Comparison of ENCODE assay signal across 27 cellular contexts in the genomic region with DNA sequence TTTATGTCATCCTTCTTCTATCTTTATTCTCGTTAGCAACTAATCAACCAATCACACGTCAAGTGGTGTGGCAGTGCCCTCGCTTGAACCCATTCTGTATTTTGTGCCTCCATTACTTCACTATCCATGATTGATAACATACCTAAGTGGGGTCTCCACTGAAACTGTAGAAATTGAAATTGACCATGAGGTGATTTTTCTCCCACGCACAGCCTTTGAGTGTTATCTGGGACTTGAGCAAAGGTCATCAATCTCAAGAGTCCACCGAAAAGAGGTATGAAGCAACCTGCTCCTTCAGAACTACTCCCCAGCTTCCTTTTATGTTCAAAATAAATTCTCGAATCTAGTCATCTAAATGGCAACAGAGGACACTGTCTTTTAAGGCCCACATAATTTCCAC.
"Had no signal": no experiment of that assay in that cellular context is flagged by ENCODE, and none has a peak within 500 bp of the region (broad histone marks: within the 10 kb centered on the region; RNA-seq: fewer than 3 reads in every experiment).

No MANE protein-coding gene starts in this region.

- H3K4me3 Mint-ChIP-seq: dendritic cell treated with granulocyte-macrophage colony-stimulating factor and Interleukin-4, amounts not matched to agents 40 ng/mL and 50 ng/mL, for 4 days; memory B cell; naive thymus-derived CD4-positive, alpha-beta T cell; nephron; neural progenitor cell; stimulated activated effector memory CD8-positive, alpha-beta T cell treated with anti-CD3 and anti-CD28 coated beads, Interleukin-12 subunit alpha, Interleukin-12 subunit beta, amount 100 ng/mL, for 72 hours had no signal

- DNase-seq: effector CD8-positive, alpha-beta T cell; esophagus squamous epithelium; foreskin melanocyte; glutamatergic neuron; heart right ventricle; hippocampal formation; left colon; midbrain; naive thymus-derived CD4-positive, alpha-beta T cell; stimulated activated CD4-positive, alpha-beta T cell treated with anti-CD3 and anti-CD28 coated beads, Interleukin-2, amount 100 ng/mL, for 24 hours; stimulated activated CD4-positive, alpha-beta T cell treated with anti-CD3 and anti-CD28 coated beads, Interleukin-4, amount 100 ng/mL, for 24 hours; stimulated activated naive CD4-positive, alpha-beta T cell treated with Interleukin-2 at 50 U/mL for 16 hours; stomach; upper lobe of right lung; uterus had no signal

- H3K4me1 Mint-ChIP-seq: memory B cell; naive thymus-derived CD4-positive, alpha-beta T cell; nephron; neural progenitor cell; stimulated activated effector memory CD8-positive, alpha-beta T cell treated with anti-CD3 and anti-CD28 coated beads, Interleukin-12 subunit alpha, Interleukin-12 subunit beta, amount 100 ng/mL, for 72 hours had no signal

- H3K27me3 ChIP-seq: esophagus squamous epithelium, heart right ventricle, neural progenitor cell, right atrium auricular region, stomach, tibial nerve, upper lobe of right lung, uterus had no signal

- H3K9me3 Mint-ChIP-seq: dendritic cell treated with granulocyte-macrophage colony-stimulating factor and Interleukin-4, amounts not matched to agents 40 ng/mL and 50 ng/mL, for 4 days; memory B cell; nephron; neural progenitor cell; stimulated activated effector memory CD8-positive, alpha-beta T cell treated with anti-CD3 and anti-CD28 coated beads, Interleukin-12 subunit alpha, Interleukin-12 subunit beta, amount 100 ng/mL, for 72 hours had no signal

- H3K27ac ChIP-seq: esophagus squamous epithelium, neural progenitor cell, parathyroid adenoma, prostate gland, right atrium auricular region, stomach, thoracic aorta, tibial nerve, upper lobe of right lung, uterus had no signal

- H3K27ac Mint-ChIP-seq: dendritic cell treated with granulocyte-macrophage colony-stimulating factor and Interleukin-4, amounts not matched to agents 40 ng/mL and 50 ng/mL, for 4 days; memory B cell; naive thymus-derived CD4-positive, alpha-beta T cell; nephron; neural progenitor cell; stimulated activated effector memory CD8-positive, alpha-beta T cell treated with anti-CD3 and anti-CD28 coated beads, Interleukin-12 subunit alpha, Interleukin-12 subunit beta, amount 100 ng/mL, for 72 hours had no signal

- H3K4me3 ChIP-seq: esophagus squamous epithelium, heart right ventricle, lung, neural progenitor cell, prostate gland, right atrium auricular region, stomach, thoracic aorta, tibial nerve, upper lobe of right lung, uterus had no signal

- H3K36me3 Mint-ChIP-seq: memory B cell; naive thymus-derived CD4-positive, alpha-beta T cell; stimulated activated effector memory CD8-positive, alpha-beta T cell treated with anti-CD3 and anti-CD28 coated beads, Interleukin-12 subunit alpha, Interleukin-12 subunit beta, amount 100 ng/mL, for 72 hours had no signal

- ATAC-seq: left colon; naive thymus-derived CD4-positive, alpha-beta T cell; sciatic nerve; stimulated activated effector memory CD8-positive, alpha-beta T cell treated with anti-CD3 and anti-CD28 coated beads, Interleukin-12 subunit alpha, Interleukin-12 subunit beta, amount 100 ng/mL, for 72 hours; upper lobe of right lung had no signal

- H3K27me3 Mint-ChIP-seq: dendritic cell treated with granulocyte-macrophage colony-stimulating factor and Interleukin-4, amounts not matched to agents 40 ng/mL and 50 ng/mL, for 4 days had no signal

- H3K9ac ChIP-seq: neural progenitor cell, parathyroid adenoma had no signal

- H3K36me3 ChIP-seq: esophagus squamous epithelium, neural progenitor cell, prostate gland, right atrium auricular region, stomach, thoracic aorta, upper lobe of right lung, uterus had no signal

- H3K9me3 ChIP-seq: esophagus squamous epithelium, heart right ventricle, prostate gland, right atrium auricular region, stomach, thoracic aorta, tibial nerve, upper lobe of right lung, uterus had no signal

- H3K4me1 ChIP-seq: neural progenitor cell, parathyroid adenoma, prostate gland, right atrium auricular region, stomach, tibial nerve, upper lobe of right lung, uterus had no signal
